26 cellular contexts compared by ENCODE assay signal in genomic region chr6:142051404-142051803, GRCh38.
"Had no signal": no experiment of that assay in that cellular context is flagged by ENCODE, and none has a peak within 500 bp of the region (broad histone marks: within the 10 kb centered on the region; RNA-seq: fewer than 3 reads in every experiment).

No MANE protein-coding gene starts in this region.

- H3K27me3 ChIP-seq: colonic mucosa, dorsolateral prefrontal cortex, esophagus muscularis mucosa, foreskin keratinocyte, gastrocnemius medialis, heart left ventricle, heart right ventricle, hepatocyte had no signal

- H3K4me1 ChIP-seq: colonic mucosa, esophagus muscularis mucosa, foreskin keratinocyte, gastrocnemius medialis, heart left ventricle, heart right ventricle had no signal

- H3K9me3 ChIP-seq: colonic mucosa, gastrocnemius medialis had no signal

- H3K79me2 ChIP-seq: hepatocyte had no signal

- H3K36me3 ChIP-seq: colonic mucosa, esophagus muscularis mucosa, gastrocnemius medialis, heart left ventricle, heart right ventricle had no signal

- H3K27ac ChIP-seq: colonic mucosa, coronary artery, dorsolateral prefrontal cortex, epithelial cell of prostate, esophagus muscularis mucosa, foreskin keratinocyte, gastrocnemius medialis, heart left ventricle, heart right ventricle, hepatocyte had no signal

- FAIRE-seq: endometrium, endothelial cell of umbilical vein, frontal cortex had no signal

- H3K4me2 ChIP-seq: hepatocyte had no signal

- ATAC-seq: effector memory CD8-positive, alpha-beta T cell; esophagus mucosa; foreskin keratinocyte; gastrocnemius medialis; heart left ventricle; heart right ventricle had no signal

- H2AFZ ChIP-seq: hepatocyte had no signal

- H3K4me3 ChIP-seq: colonic mucosa, coronary artery, dorsolateral prefrontal cortex, esophagus muscularis mucosa, gastrocnemius medialis, heart left ventricle, heart right ventricle, hepatocyte had no signal

- DNase-seq: colonic mucosa; cortex of kidney; dermis blood vessel endothelial cell; dorsolateral prefrontal cortex; effector CD4-positive, alpha-beta T cell; effector CD8-positive, alpha-beta T cell; effector memory CD4-positive, alpha-beta T cell; effector memory CD8-positive, alpha-beta T cell; endodermal cell; erythroblast; foreskin fibroblast; foreskin keratinocyte; foreskin melanocyte; gastrocnemius medialis; glutamatergic neuron; head of caudate nucleus; heart left ventricle; heart right ventricle had no signal
